Comparison of ENCODE assay signal across 19 cellular contexts in the genomic region with DNA sequence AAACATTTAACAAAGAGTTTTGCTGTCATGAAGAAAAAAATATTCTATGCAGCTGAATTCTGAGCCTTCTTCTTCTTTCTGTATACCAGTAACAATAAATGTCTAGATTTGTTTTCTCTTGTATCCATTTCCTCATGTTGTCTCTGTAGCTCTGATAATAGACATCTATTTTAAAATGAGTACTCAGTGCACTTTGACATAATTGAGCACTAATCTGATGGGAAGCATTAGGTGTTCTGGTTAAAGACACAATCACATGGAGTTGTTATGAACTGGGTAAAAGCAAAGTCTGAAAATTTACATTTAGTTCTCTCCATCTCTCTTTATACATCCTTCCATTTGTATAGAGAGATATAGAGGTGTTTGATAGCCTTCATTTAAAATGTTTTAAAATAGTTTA.
"Had no signal": no experiment of that assay in that cellular context is flagged by ENCODE, and none has a peak within 500 bp of the region (broad histone marks: within the 10 kb centered on the region; RNA-seq: fewer than 3 reads in every experiment).

No MANE protein-coding gene starts in this region.

- ATAC-seq: SK-N-SH treated with all-trans-retinoic acid at 6 μM for 48 hours had no signal

- H3K9me3 ChIP-seq: SJCRH30 had no signal

- H3K36me3 ChIP-seq: SJCRH30 had no signal

- H3K4me1 ChIP-seq: SJCRH30 had no signal

- DNase-seq: KBM-7, MV-4-11, NCI-H1048, NCI-H1105, NCI-H146, NCI-H1694 treated with DMSO at 0.1 percent for 48 hours, NCI-H1930, NCI-H2107, NCI-H2171 treated with DMSO at 0.1 percent for 48 hours, NCI-H345, NCI-H446 treated with DMSO at 0.1 percent for 48 hours, NCI-H510A treated with DMSO at 0.1 percent for 48 hours, NCI-H526, NCI-H774, RPMI8226, SHP77 treated with DMSO at 0.1 percent for 48 hours, SJCRH30, T-helper 1 cell had no signal

- H3K4me3 ChIP-seq: SJCRH30 had no signal

- H3K27ac ChIP-seq: SJCRH30 had no signal

- H3K27me3 ChIP-seq: SJCRH30 had no signal
